27 cellular contexts compared by ENCODE assay signal in genomic region chr1:198969981-198970380, GRCh38.
"Had no signal": no experiment of that assay in that cellular context is flagged by ENCODE, and none has a peak within 500 bp of the region (broad histone marks: within the 10 kb centered on the region; RNA-seq: fewer than 3 reads in every experiment).

No MANE protein-coding gene starts in this region.

- H3K4me1 ChIP-seq: left ventricle myocardium inferior, pancreas, prostate gland, suprapubic skin, tibial artery, upper lobe of right lung had no signal

- DNase-seq: islet precursor cell; left ventricle myocardium inferior; midbrain; mucosa of descending colon; naive thymus-derived CD4-positive, alpha-beta T cell; nucleus accumbens; pancreas; posterior cingulate gyrus; retina; right cardiac atrium; stimulated activated CD4-positive, alpha-beta T cell treated with anti-CD3 and anti-CD28 coated beads, Interleukin-12 subunit alpha, Interleukin-12 subunit beta, amount 100 ng/mL, for 4 hours; stimulated activated CD4-positive, alpha-beta T cell treated with anti-CD3 and anti-CD28 coated beads, Interleukin-15, amount 100 ng/mL, for 24 hours; stimulated activated CD4-positive, alpha-beta T cell treated with anti-CD3 and anti-CD28 coated beads, Interleukin-2, amount 100 ng/mL, for 24 hours; stimulated activated CD4-positive, alpha-beta T cell treated with anti-CD3 and anti-CD28 coated beads, Interleukin-4, amount 100 ng/mL, for 1 hour; stimulated activated naive B cell treated with anti-CD40 and anti-IgM and Interleukin-4, amounts not matched to agents 10 μg/mL and 1 μg/mL and 100 μg/mL, for 72 hours; stimulated activated naive CD8-positive, alpha-beta T cell treated with anti-CD3 and anti-CD28 coated beads, Interleukin-15, Interleukin-2, amounts not matched to agents 100 U/mL and 50 U/mL, for 24 hours; tibial artery; upper lobe of right lung had no signal

- H2AFZ ChIP-seq: hepatocyte had no signal

- H3K79me2 ChIP-seq: hepatocyte had no signal

- H3K27me3 ChIP-seq: hepatocyte, pancreas, suprapubic skin, tibial artery, upper lobe of right lung had no signal

- ATAC-seq: mucosa of descending colon; natural killer cell treated with Interleukin-12 subunit alpha and Interleukin-12 subunit beta and Interleukin-15 and Interleukin-18, amount 100 ng/mL, for 72 hours; pancreas; right cardiac atrium; sciatic nerve; stimulated activated naive B cell treated with anti-CD40 and anti-IgM and Interleukin-4, amounts not matched to agents 10 μg/mL and 1 μg/mL and 100 μg/mL, for 72 hours; stimulated activated naive CD8-positive, alpha-beta T cell treated with anti-CD3 and anti-CD28 coated beads, Interleukin-15, Interleukin-2, amounts not matched to agents 100 U/mL and 50 U/mL, for 24 hours; upper lobe of right lung had no signal

- H3K4me2 ChIP-seq: hepatocyte had no signal

- H3K27ac ChIP-seq: hepatocyte, left ventricle myocardium inferior, pancreas, prostate gland, skin epidermis, suprapubic skin, thoracic aorta, tibial artery, upper lobe of right lung had no signal

- H3K36me3 ChIP-seq: left ventricle myocardium inferior, pancreas, prostate gland, suprapubic skin, thoracic aorta, tibial artery, upper lobe of right lung had no signal

- FAIRE-seq: pancreas, urothelium cell line had no signal

- H3K4me3 ChIP-seq: hepatocyte, left ventricle myocardium inferior, lung, mucosa of descending colon, pancreas, prostate gland, skin epidermis, suprapubic skin, thoracic aorta, tibial artery, upper lobe of right lung had no signal

- H3K9me3 ChIP-seq: mucosa of descending colon, pancreas, prostate gland, suprapubic skin, thoracic aorta, tibial artery, upper lobe of right lung had no signal
